ENCODE assay signal across 8 cellular contexts in genomic region chr19:44212865-44213346, GRCh38. TPM values are rescaled to one million over a fixed set of nuclear protein-coding genes. Genes with fewer than 3 reads are reported as not detected.
A peak's percentile ranks its signal among the peaks of the same experiment; 100 is the strongest.
DNase-seq lines count a peak whose midpoint lies in the region; ATAC-seq and TF ChIP-seq lines count a peak whose summit lies in the region.

No MANE protein-coding gene starts in this region.

- peaks cover 5% of the 10 kb centered on the region; the same call in 1 of the 2 replicates for H3F3A ChIP-seq in PC-9 (ENCODE audit: insufficient read depth, low read depth)

- peaks cover 22% of the 10 kb centered on the region for H3K36me3 ChIP-seq in HAP-1 (replicated peaks)
- H3K36me3 ChIP-seq in PC-9 (ENCODE audit: low read depth): 0 out of 2 replicates have a peak, but pooled peaks cover 13% of the 10 kb centered on the region
- H3K36me3 ChIP-seq in transverse colon: peaks cover 0 to 30% (median 7%) of the 10 kb centered on the region in 4 donors

- H3K4me3 Mint-ChIP-seq in dendritic cell treated with granulocyte-macrophage colony-stimulating factor and Interleukin-4, amounts not matched to agents 40 ng/mL and 50 ng/mL, for 4 days: peak overlapping the region; percentile 93

- H3K27ac ChIP-seq in PC-9 (peak overlapping the region; percentile 10; the same call in 1 of the 2 replicates), transverse colon (peak overlapping the region; percentile 74 to 90 (median 88))

- H3K79me2 ChIP-seq in PC-9 (ENCODE audit: low read depth): peaks cover 14% of the 10 kb centered on the region

- intact Hi-C loops in PC-9 (cut with micrococcal nuclease; ENCODE audit: unreplicated experiment) (loop anchor here (5.0 kb wide), 1 partner anchor 89 kb away; no protein-coding TSS in a partner anchor), transverse colon (cut with DNase I; ENCODE audit: low total_unique reads) (no loop called here)
- intact Hi-C loops in dendritic cell treated with granulocyte-macrophage colony-stimulating factor and Interleukin-4, amounts not matched to agents 40 ng/mL and 50 ng/mL, for 4 days (cut with micrococcal nuclease): loop anchor here (2.0 to 5.0 kb wide), 2 partner anchors 72 to 211 kb away; partner anchors contain the start of genes ZNF230 and ZNF234

- H3K4me1 ChIP-seq in HAP-1: peaks cover 13% of the 10 kb centered on the region
- peaks cover 17% of the 10 kb centered on the region for H3K4me1 ChIP-seq in PC-9 (replicated peaks; ENCODE audit: insufficient read depth)
- H3K4me1 ChIP-seq in transverse colon: peaks cover 2 to 19% (median 9%) of the 10 kb centered on the region in 4 donors

- POLR2A ChIA-PET in PC-9 (lab: Charles Lee; ENCODE audit: unreplicated experiment): no interaction called here

- TF ChIP-seq EP300 in transverse colon (IDR thresholded peaks at IDR 0.05; ENCODE audit: low read depth): no peak

- peaks cover 16% of the 10 kb centered on the region for H3K4me1 Mint-ChIP-seq in dendritic cell treated with granulocyte-macrophage colony-stimulating factor and Interleukin-4, amounts not matched to agents 40 ng/mL and 50 ng/mL, for 4 days (ENCODE audit: low read depth)

- CTCF ChIA-PET in PC-9 (lab: Charles Lee): interaction anchor here (0.7 kb wide), 1 partner anchor 163 kb away, joined by 8 read pairs; no protein-coding TSS in a partner anchor

- H3K9me3 ChIP-seq in HAP-1 (no peaks in the 10 kb centered on the region), PC-9 (ENCODE audit: insufficient read depth, low read depth) (peaks cover 8% of the 10 kb centered on the region; the same call in 1 of the 2 replicates), transverse colon (peaks cover 0 to 3% of the 10 kb centered on the region in 2 donors)

- peak overlapping the region; percentile 95 for H2AFZ ChIP-seq in PC-9

- peak overlapping the region; percentile 95 for H3K4me3 ChIP-seq in HAP-1
- H3K4me3 ChIP-seq in PC-9: peak overlapping the region; percentile 94
- H3K4me3 ChIP-seq in transverse colon: peak overlapping the region; percentile 48 to 98 (median 74)

- TF ChIP-seq POLR2A in transverse colon (IDR thresholded peaks at IDR 0.05): no peak

- peak; percentile 42 for DNase-seq in D341Med (ENCODE audit: low spot score)
- DNase-seq in HAP-1 (ENCODE audit: low spot score in 2 of 2): peak in 1 of 2 experiments; percentile 17
- peak in 1 of 2 experiments; percentile 30 for DNase-seq in PC-9
- DNase-seq in lung microvascular endothelial cell (ENCODE audit: low read depth in 2 of 2): peak; percentile 35 to 77
- DNase-seq in transverse colon: no peak
- no peak for DNase-seq in GOT3 (lab: John Stamatoyannopoulos, UW)

- H3K27ac Mint-ChIP-seq in dendritic cell treated with granulocyte-macrophage colony-stimulating factor and Interleukin-4, amounts not matched to agents 40 ng/mL and 50 ng/mL, for 4 days: peak overlapping the region; percentile 91

- peaks cover 53% of the 10 kb centered on the region for H3K36me3 Mint-ChIP-seq in dendritic cell treated with granulocyte-macrophage colony-stimulating factor and Interleukin-4, amounts not matched to agents 40 ng/mL and 50 ng/mL, for 4 days (ENCODE audit: low read depth)

- ATAC-seq in HG03139 (IDR thresholded peaks at IDR 0.05; ENCODE audit: unreplicated experiment): no peak

- peaks cover 9% of the 10 kb centered on the region for H3K9me3 Mint-ChIP-seq in dendritic cell treated with granulocyte-macrophage colony-stimulating factor and Interleukin-4, amounts not matched to agents 40 ng/mL and 50 ng/mL, for 4 days

- in situ Hi-C loops in HAP-1 (cut with MboI; ENCODE audit: low sequenced_read_pairs) (no loop called here), transverse colon (cut with MboI; ENCODE audit: low pct_ligation_motif_present in 1 of 4, low pct_unique_long_range_greater_than_20kb in 1 of 4, low sequenced_read_pairs in 3 of 4) (no loop called here)

- H3K27me3 ChIP-seq in HAP-1 (ENCODE audit: low read depth): no peaks in the 10 kb centered on the region
- H3K27me3 ChIP-seq in PC-9 (ENCODE audit: insufficient read depth, low read depth): no peaks in the 10 kb centered on the region
- H3K27me3 ChIP-seq in transverse colon: no peaks in the 10 kb centered on the region

- H4K20me1 ChIP-seq in PC-9 (ENCODE audit: insufficient read depth): no peaks in the 10 kb centered on the region

- no peaks in the 10 kb centered on the region for H3K9me2 ChIP-seq in PC-9 (ENCODE audit: insufficient read depth)

- TF ChIP-seq CTCF in PC-9 (conservative IDR thresholded peaks at IDR 0.05) (no peak), transverse colon (IDR thresholded peaks at IDR 0.05) (no peak)

- 7 to 13% methylated on average over 4 to 15 of the region's 15 CpGs for WGBS in transverse colon (ENCODE audit: low coverage in 1 of 2), 2 donors

- peak overlapping the region; percentile 88 for H3K4me2 ChIP-seq in PC-9

- BruUV-seq in PC-9 (replicated peaks; lab: Mats Ljungman, UMichigan): TSS peak; percentile 64

- no peaks in the 10 kb centered on the region for H3K27me3 Mint-ChIP-seq in dendritic cell treated with granulocyte-macrophage colony-stimulating factor and Interleukin-4, amounts not matched to agents 40 ng/mL and 50 ng/mL, for 4 days

RNA-seq across cellular contexts. Expression of gene ZNF227, which starts 0.6 kb away (rescaled TPM):
- total RNA-seq in PC-9 (2021) (14.2 and 16.5 TPM in 2 replicates), lung microvascular endothelial cell (14.4 and 18.1 TPM in 2 replicates), transverse colon (10 to 100 TPM in 2 of 4 donors, 1 to 10 TPM in 2; 2.4 to 12.4 (median 10.5) TPM)

RNA-seq across cellular contexts. Expression of gene ZNF233, which starts 46.8 kb away (rescaled TPM):
- total RNA-seq in PC-9 (2021): 0.41 and 0.88 TPM in 2 replicates
- total RNA-seq in lung microvascular endothelial cell: 1.3 and 1.8 TPM in 2 replicates
- total RNA-seq in transverse colon: 1 to 10 TPM in 2 of 4 donors, not detected in 2; 1.3 to 2.2 TPM

RNA-seq across cellular contexts. Expression of gene ZNF226, which starts 48.0 kb away (rescaled TPM):
- total RNA-seq in PC-9 (2021) (12.9 and 21.7 TPM in 2 replicates), lung microvascular endothelial cell (12.0 and 13.1 TPM in 2 replicates), transverse colon (10 to 100 TPM in 3 of 4 donors, 1 to 10 TPM in 1; 4.1 to 27.1 (median 23.9) TPM)

Comparison
In these comparisons a context has a peak if more than half of its experiments do, and no peak if none do; other contexts are left out.
1. DNase-seq: peak in D341Med (single experiment) and lung microvascular endothelial cell (2 of 2); none in transverse colon (single experiment) and GOT3 (single experiment).
2. Peak in every context shown above with its lines, with median percentiles within 50 percentile points of each other: H3K4me3 ChIP-seq.